ENCODE assay signal across 8 cellular contexts in genomic region chrX:154486052-154486395, GRCh38. TPM values are rescaled to one million over a fixed set of nuclear protein-coding genes. Genes with fewer than 3 reads are reported as not detected.
DNase-seq lines count a peak whose midpoint lies in the region; ATAC-seq lines count a peak whose summit lies in the region.

No MANE protein-coding gene starts in this region.

- POLR2A ChIA-PET in T-cell (lab: Charles Lee): no interaction called here

- H3K27me3 ChIP-seq in mucosa of rectum (ENCODE audit: control insufficient read depth in 2 of 2, insufficient read depth in 2 of 2, low read length in 2 of 2): peaks cover 0 to 3% of the 10 kb centered on the region in 2 donors

- H3K9me3 Mint-ChIP-seq in T-cell: no peaks in the 10 kb centered on the region

- peaks cover 0 to 12% of the 10 kb centered on the region in 2 donors for H3K27me3 Mint-ChIP-seq in T-cell

- peaks cover 19 to 21% of the 10 kb centered on the region in 2 donors for H3K4me1 ChIP-seq in mucosa of rectum (ENCODE audit: control insufficient read depth in 2 of 2, insufficient read depth in 2 of 2, low read length in 2 of 2)
- no peaks in the 10 kb centered on the region for H3K4me1 ChIP-seq in urinary bladder (ENCODE audit: insufficient read depth)

- peak overlapping the region; percentile 41 to 61 (median 50) for H3K4me3 Mint-ChIP-seq in T-cell

- peak; percentile 5 for ATAC-seq in GM21423 (IDR thresholded peaks at IDR 0.05; ENCODE audit: unreplicated experiment)
- ATAC-seq in T-cell (replicated peaks in 1 of 4): peak; percentile 5 to 26 (median 12)
- ATAC-seq in HG03108 (IDR thresholded peaks at IDR 0.05; ENCODE audit: unreplicated experiment): no peak

- no peak overlapping the region for H3K27ac Mint-ChIP-seq in T-cell

- H3K4me3 ChIP-seq in mucosa of rectum (ENCODE audit: low read length in 2 of 2) (peak overlapping the region; percentile 65), urinary bladder (ENCODE audit: low read depth, low read length) (peak overlapping the region; percentile 76)

- H3K36me3 Mint-ChIP-seq in T-cell: no peaks in the 10 kb centered on the region

- WGBS in urinary bladder: under 1% methylated on average over 35 of the region's 35 CpGs

- peak in 21 of 34 experiments; percentile 3 to 39 (median 22) for DNase-seq in T-cell
- DNase-seq in ecto neural progenitor cell (ENCODE audit: low spot score): peak; percentile 54
- DNase-seq in SW 1271 (lab: John Stamatoyannopoulos, UW): no peak
- DNase-seq in cerebellar nuclear complex (lab: John Stamatoyannopoulos, UW): no peak

- H3K4me1 Mint-ChIP-seq in T-cell: peaks cover 28 to 39% (median 39%) of the 10 kb centered on the region in 3 donors

- H3K27ac ChIP-seq in mucosa of rectum (ENCODE audit: low read depth in 2 of 2, low read length in 2 of 2) (peak overlapping the region; percentile 71 to 76), urinary bladder (ENCODE audit: low read depth) (peak overlapping the region; percentile 85)

- H3K9ac ChIP-seq in mucosa of rectum (ENCODE audit: low read depth in 1 of 2, low read length in 2 of 2): peak overlapping the region; percentile 65 to 75

- CTCF ChIA-PET in T-cell (lab: Charles Lee): interaction anchor here in 1 of 2 donors (0.7 kb wide), 1 partner anchor 776 kb away, joined by 5 read pairs; no protein-coding TSS in a partner anchor

- H3K9me3 ChIP-seq in mucosa of rectum (ENCODE audit: control insufficient read depth in 2 of 2, low read length in 2 of 2): no peaks in the 10 kb centered on the region

- H3K36me3 ChIP-seq in mucosa of rectum (ENCODE audit: control insufficient read depth in 2 of 2, insufficient read depth in 2 of 2, low read length in 2 of 2) (peaks cover 0 to 5% of the 10 kb centered on the region in 2 donors), urinary bladder (ENCODE audit: insufficient read depth) (peaks cover 1% of the 10 kb centered on the region)

RNA-seq across cellular contexts. Expression of gene UBL4A, which starts 0.4 kb away (rescaled TPM):
- total RNA-seq in T-cell (10 to 100 TPM; 13.1 to 44.1 (median 39.6) TPM), urinary bladder (20.4 TPM)
- polyA plus RNA-seq in urinary bladder: 49.9 TPM

RNA-seq across cellular contexts. Expression of gene SLC10A3, which starts 4.4 kb away (rescaled TPM):
- total RNA-seq in T-cell: 10 to 100 TPM; 15.6 to 31.3 (median 25.9) TPM
- 7.9 TPM for total RNA-seq in urinary bladder
- polyA plus RNA-seq in urinary bladder: 55.2 TPM

RNA-seq across cellular contexts. Expression of gene LAGE3, which starts 6.9 kb away (rescaled TPM):
- total RNA-seq in T-cell: 10 to 100 TPM; 12.7 to 25.4 (median 23.5) TPM
- 7.7 TPM for total RNA-seq in urinary bladder
- 33.0 TPM for polyA plus RNA-seq in urinary bladder

RNA-seq across cellular contexts. Expression of gene PLXNA3, which starts 27.9 kb away (rescaled TPM):
- total RNA-seq in T-cell: 10 to 100 TPM; 48.1 to 87.0 (median 72.9) TPM
- 17.3 TPM for total RNA-seq in urinary bladder
- 10.1 TPM for polyA plus RNA-seq in urinary bladder

RNA-seq across cellular contexts. Expression of gene FAM3A, which starts 30.0 kb away (rescaled TPM):
- 10 to 100 TPM; 33.9 to 67.6 (median 57.8) TPM for total RNA-seq in T-cell
- 11.2 TPM for total RNA-seq in urinary bladder
- polyA plus RNA-seq in urinary bladder: 67.8 TPM

Comparison
In these comparisons a context has a peak if more than half of its experiments do, and no peak if none do; other contexts are left out.
1. DNase-seq: peak in T-cell (21 of 34) and ecto neural progenitor cell (single experiment); none in SW 1271 (0 of 2) and cerebellar nuclear complex (0 of 2).